Comparison of ENCODE assay signal across 8 cellular contexts in the genomic region with DNA sequence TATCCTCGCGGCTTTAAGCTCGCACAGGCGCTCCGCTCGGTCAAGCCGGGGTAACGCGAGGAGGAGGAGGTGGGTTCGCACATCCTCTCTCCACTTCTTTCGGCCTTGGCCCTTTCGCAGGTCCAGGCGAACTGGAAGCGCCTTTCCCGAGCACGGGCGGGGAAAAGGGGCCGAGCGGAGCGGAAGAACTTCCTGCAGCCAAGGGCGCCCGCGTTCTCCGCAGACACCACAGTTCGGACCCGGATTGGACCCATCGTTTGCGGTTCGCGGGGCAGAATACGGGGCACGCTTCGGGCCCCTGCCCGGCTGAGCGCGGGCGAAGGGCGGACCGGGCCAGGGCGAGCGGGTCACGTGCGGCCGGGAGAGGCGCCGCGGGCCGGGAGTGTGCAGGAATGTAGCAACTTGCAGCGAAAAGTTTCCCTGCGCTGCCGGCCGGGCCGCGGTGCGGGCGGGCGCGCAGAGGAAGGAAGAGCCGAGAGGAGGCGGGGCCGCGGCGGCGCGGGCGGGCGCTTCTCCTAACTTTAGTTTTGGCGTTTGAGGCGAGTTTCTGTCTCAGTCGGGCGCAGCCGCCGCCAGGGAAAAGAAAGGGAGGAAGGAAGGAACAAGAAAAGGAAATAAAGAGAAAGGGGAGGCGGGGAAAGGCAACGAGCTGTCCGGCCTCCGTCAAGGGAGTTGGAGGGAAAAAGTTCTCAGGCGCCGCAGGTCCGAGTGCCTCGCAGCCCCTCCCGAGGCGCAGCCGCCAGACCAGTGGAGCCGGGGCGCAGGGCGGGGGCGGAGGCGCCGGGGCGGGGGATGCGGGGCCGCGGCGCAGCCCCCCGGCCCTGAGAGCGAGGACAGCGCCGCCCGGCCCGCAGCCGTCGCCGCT. TPM values are rescaled to one million over a fixed set of nuclear protein-coding genes. Genes with fewer than 3 reads are reported as not detected.
DNase-seq lines count a peak whose midpoint lies in the region; ATAC-seq and TF ChIP-seq lines count a peak whose summit lies in the region.

A gene (plus strand): TSS at position 552 of the 865 bp plus-strand sequence. CDS start 402 bp downstream, outside the sequence.

- peak within 1 kb of the TSS; percentile 63 for H3K9ac ChIP-seq in neural progenitor cell
- peak within 1 kb of the TSS; percentile 87 to 91 for H3K9ac ChIP-seq in stomach smooth muscle (ENCODE audit: low read length in 2 of 2)

- peak within 1 kb of the TSS; percentile 100 for H3K27ac Mint-ChIP-seq in neural progenitor cell

- H3K27ac ChIP-seq in RWPE1: peak within 1 kb of the TSS; percentile 99
- H3K27ac ChIP-seq in neural progenitor cell: peak within 1 kb of the TSS; percentile 92
- H3K27ac ChIP-seq in stomach smooth muscle (ENCODE audit: low read length): peak within 1 kb of the TSS; percentile 88

- peaks cover 2% of the 10 kb centered on the region for H3K9me3 Mint-ChIP-seq in neural progenitor cell

- CTCF ChIA-PET in AG04449 (lab: Yijun Ruan, JAX): interaction anchor here (0.9 to 1.1 kb wide), 3 partner anchors 179 to 248 kb away, joined by 3 read pairs; no protein-coding TSS in a partner anchor
- CTCF ChIA-PET in RWPE1 (lab: Yijun Ruan, JAX): interaction anchor here (0.6 kb wide), 1 partner anchor 135 kb away, joined by 3 read pairs; no protein-coding TSS in a partner anchor

- H3K4me2 ChIP-seq in neural progenitor cell: peak within 1 kb of the TSS; percentile 85

- H3K4me3 Mint-ChIP-seq in neural progenitor cell: peak within 1 kb of the TSS; percentile 99

- peaks cover 23% of the 10 kb centered on the region for H4K20me1 ChIP-seq in neural progenitor cell (ENCODE audit: low read depth)

- ATAC-seq in GM18909 (IDR thresholded peaks at IDR 0.05; ENCODE audit: poor library complexity, unreplicated experiment): peak; percentile 89
- peak; percentile 85 for ATAC-seq in HG03175 (IDR thresholded peaks at IDR 0.05; ENCODE audit: unreplicated experiment)

- H3K4me1 ChIP-seq in neural progenitor cell (peaks cover 33% of the 10 kb centered on the region), stomach smooth muscle (ENCODE audit: control insufficient read depth, insufficient read depth, low read length) (peaks cover 4% of the 10 kb centered on the region)

- H3K36me3 Mint-ChIP-seq in neural progenitor cell: peaks cover 2% of the 10 kb centered on the region

- H3K36me3 ChIP-seq in neural progenitor cell (peaks cover 4% of the 10 kb centered on the region), stomach smooth muscle (ENCODE audit: control insufficient read depth in 2 of 2, insufficient read depth in 2 of 2, low read length in 2 of 2) (no peaks in the 10 kb centered on the region)

- peaks cover 35% of the 10 kb centered on the region for H3F3A ChIP-seq in neural progenitor cell (ENCODE audit: low read depth)

- no peak for DNase-seq in AG04449 (ENCODE audit: low read depth, low spot score)
- peak; percentile 70 for DNase-seq in RWPE1 (ENCODE audit: low spot score)
- DNase-seq in activated naive CD4-positive, alpha-beta T cell (lab: John Stamatoyannopoulos, UW): peak; percentile 9 to 45 (median 17)
- peak; percentile 94 for DNase-seq in foreskin melanocyte
- peak; percentile 95 for DNase-seq in neural progenitor cell (ENCODE audit: low spot score)

- H3K79me2 ChIP-seq in neural progenitor cell (ENCODE audit: low read depth): peaks cover 51% of the 10 kb centered on the region

- POLR2A ChIA-PET in AG04449 (lab: Yijun Ruan, JAX): interaction anchor here (0.6 kb wide), 1 partner anchor 243 kb away, joined by 3 read pairs; no protein-coding TSS in a partner anchor
- POLR2A ChIA-PET in RWPE1 (lab: Yijun Ruan, JAX; ENCODE audit: low non-redundant PET): no interaction called here

- H3K9me3 ChIP-seq in neural progenitor cell (ENCODE audit: low read depth) (no peaks in the 10 kb centered on the region), stomach smooth muscle (ENCODE audit: control insufficient read depth in 2 of 2, low read length in 2 of 2) (no peaks in the 10 kb centered on the region)

- H3K27me3 ChIP-seq in neural progenitor cell (peaks cover 10% of the 10 kb centered on the region), stomach smooth muscle (ENCODE audit: control insufficient read depth in 1 of 2, insufficient read depth in 2 of 2, low read length in 2 of 2) (no peaks in the 10 kb centered on the region)

- H3K27me3 Mint-ChIP-seq in neural progenitor cell (ENCODE audit: insufficient read depth, low read depth): peaks cover 5% of the 10 kb centered on the region

- H3K4me3 ChIP-seq in AG04449 (ENCODE audit: low read depth, low read length) (peak within 1 kb of the TSS; percentile 87), neural progenitor cell (peak within 1 kb of the TSS; percentile 79), stomach smooth muscle (ENCODE audit: low read length in 2 of 2) (peak within 1 kb of the TSS; percentile 88 to 94)

- H2AFZ ChIP-seq in neural progenitor cell (replicated peaks): peak within 1 kb of the TSS; percentile 94

- peaks cover 38% of the 10 kb centered on the region for H3K4me1 Mint-ChIP-seq in neural progenitor cell

- TF ChIP-seq CTCF in AG04449 (IDR thresholded peaks at IDR 0.05; ENCODE audit: insufficient read depth, low read length, missing control alignments): no peak
- no peak for TF ChIP-seq CTCF in RWPE1 (conservative IDR thresholded peaks at IDR 0.05; ENCODE audit: low read depth)
- no peak for TF ChIP-seq CTCF in neural progenitor cell (IDR thresholded peaks at IDR 0.05)

RNA-seq across cellular contexts. Expression of the gene that starts here (rescaled TPM):
- 59.9 and 91.4 TPM in 2 replicates for total RNA-seq in neural progenitor cell (ENCODE audit: low replicate concordance)
